ENCODE assay signal across 14 cellular contexts in the genomic region with DNA sequence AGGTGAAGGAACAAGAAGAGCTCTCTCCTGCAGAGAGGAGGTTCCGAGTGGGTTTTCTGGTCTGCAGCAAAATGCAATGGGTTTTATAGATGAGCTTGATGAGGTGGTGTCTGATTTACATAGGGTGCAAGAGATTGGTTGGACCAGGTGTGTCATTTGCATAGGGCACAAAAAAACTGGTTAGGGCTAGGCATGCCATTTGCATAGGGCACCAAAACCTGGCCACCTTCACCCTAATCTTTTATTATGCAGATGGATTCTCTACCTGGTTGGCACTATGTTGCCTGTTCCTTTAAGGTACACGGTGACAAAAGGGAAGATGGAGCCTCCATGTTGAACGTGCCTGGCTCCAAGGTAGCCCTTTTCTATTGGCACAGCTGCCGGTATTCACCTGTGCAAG.
DNase-seq lines count a peak whose midpoint lies in the region; ATAC-seq and TF ChIP-seq lines count a peak whose summit lies in the region.
"Had no signal": no experiment of that assay in that cellular context is flagged by ENCODE, and none has a peak within 500 bp of the region (broad histone marks: within the 10 kb centered on the region; RNA-seq: fewer than 3 reads in every experiment).

No MANE protein-coding gene starts in this region.

- no peak for TF ChIP-seq CTCF in H9 (conservative IDR thresholded peaks at IDR 0.05)
- TF ChIP-seq CTCF in WTC11 (IDR thresholded peaks at IDR 0.05): no peak

- H3K27me3 ChIP-seq in H9 (ENCODE audit: insufficient read depth, low read length): no peaks in the 10 kb centered on the region

- H2BK15ac ChIP-seq in H9 (ENCODE audit: low read depth, low read length): no peak overlapping the region

- no peak overlapping the region for H3K18ac ChIP-seq in H9 (ENCODE audit: insufficient read length, low read depth, low read length)

- no CpG with 5 or more reads among the region's 4 CpGs for WGBS in H9 (ENCODE audit: extremely low coverage, insufficient read length, low lambda C conversion rate)

- H4K91ac ChIP-seq in H9 (ENCODE audit: insufficient read length, low read depth, low read length): no peak overlapping the region

- H3K27me3 Mint-ChIP-seq in H9 (ENCODE audit: low read depth) (no peaks in the 10 kb centered on the region; the same call in none of the 2 replicates), WTC11 (ENCODE audit: low read depth) (no peaks in the 10 kb centered on the region)

- H3K36me3 Mint-ChIP-seq in H9 (ENCODE audit: insufficient read depth in 1 of 3, low read depth in 3 of 3) (no peaks in the 10 kb centered on the region; a peak in 1 of 7 replicates), WTC11 (no peaks in the 10 kb centered on the region)
- H3K36me3 Mint-ChIP-seq: CD14-positive monocyte; CD8-positive, alpha-beta memory T cell had no signal

- H2BK5ac ChIP-seq in H9 (ENCODE audit: insufficient read length, low read length): no peak overlapping the region

- ATAC-seq in WTC11: peak; percentile 30; the same call in 1 of the 2 replicates
- ATAC-seq: A549 had no signal

- POLR2A ChIA-PET in WTC11 (lab: Charles Lee): no interaction called here

- DNase-seq in H9 (no peak), NCI-H146 (lab: John Stamatoyannopoulos, UW) (peak; percentile 74), WTC11 (ENCODE audit: low spot score) (no peak), NCI-H2227 (lab: John Stamatoyannopoulos, UW; ENCODE audit: unreplicated experiment) (no peak), nucleus accumbens (lab: John Stamatoyannopoulos, UW) (no peak), GM19238 (ENCODE audit: insufficient read length, low spot score) (no peak)
- DNase-seq: BE2C; Caco-2; CD8-positive, alpha-beta memory T cell; DND-41; GDM1; IMR-90 had no signal

- no peaks in the 10 kb centered on the region for H4K20me1 ChIP-seq in H9 (ENCODE audit: control insufficient read depth, insufficient read depth, insufficient read length)

- no peak overlapping the region for H3T11ph ChIP-seq in H9 (ENCODE audit: low read length)

- no peak overlapping the region for H2BK20ac ChIP-seq in H9 (ENCODE audit: low read depth, low read length, poor library complexity, severe bottlenecking)

- H3K27ac ChIP-seq in H9 (ENCODE audit: insufficient read length, low read depth, low read length): no peak overlapping the region
- H3K27ac ChIP-seq: A549 had no signal

- CTCF ChIA-PET in WTC11 (lab: Charles Lee): interaction anchor here (0.6 kb wide), 1 partner anchor 190 kb away, joined by 3 read pairs; no protein-coding TSS in a partner anchor

- H3K9ac ChIP-seq in H9 (ENCODE audit: extremely low read depth, insufficient read length, low read length): no peak overlapping the region

- H3K9me3 Mint-ChIP-seq in H9 (no peaks in the 10 kb centered on the region), WTC11 (no peaks in the 10 kb centered on the region)
- H3K9me3 Mint-ChIP-seq: CD8-positive, alpha-beta memory T cell had no signal

- no peak overlapping the region for H2AFZ ChIP-seq in H9 (ENCODE audit: low read length)

- H3K9me3 ChIP-seq in H9 (ENCODE audit: control insufficient read depth, low read depth, low read length): no peaks in the 10 kb centered on the region
- H3K9me3 ChIP-seq: A549, BE2C, Caco-2 had no signal

- H3K4me1 Mint-ChIP-seq in H9 (peaks cover 39 to 55% of the 10 kb centered on the region in 2 experiments), WTC11 (peaks cover 32% of the 10 kb centered on the region)

- H3K4me2 ChIP-seq in H9 (ENCODE audit: insufficient read depth, insufficient read length, low read length): peak overlapping the region; percentile 16
- H3K4me2 ChIP-seq: A549 had no signal

- H3K14ac ChIP-seq in H9 (ENCODE audit: insufficient read depth, low read length): no peak overlapping the region

- H3K27ac Mint-ChIP-seq in H9: no peak overlapping the region; a peak in 2 of 7 replicates
- no peak overlapping the region for H3K27ac Mint-ChIP-seq in WTC11
- H3K27ac Mint-ChIP-seq: CD14-positive monocyte had no signal

- H3K79me2 ChIP-seq in H9 (ENCODE audit: insufficient read depth, low read length): no peaks in the 10 kb centered on the region

- H3K4ac ChIP-seq in H9 (ENCODE audit: low read depth, low read length): no peak overlapping the region

- no peaks in the 10 kb centered on the region for H3K79me1 ChIP-seq in H9 (ENCODE audit: insufficient read depth, low read depth, low read length, poor library complexity, severe bottlenecking)

- no peak overlapping the region for H3K56ac ChIP-seq in H9 (ENCODE audit: insufficient read length, low read depth, low read length)

- no peaks in the 10 kb centered on the region for H3K23me2 ChIP-seq in H9 (ENCODE audit: insufficient read length, low read depth, low read length, poor library complexity, severe bottlenecking)

- H2BK120ac ChIP-seq in H9 (ENCODE audit: low read depth, low read length, poor library complexity, severe bottlenecking): no peak overlapping the region

- H3K4me3 Mint-ChIP-seq in H9: no peak overlapping the region
- H3K4me3 Mint-ChIP-seq in WTC11: no peak overlapping the region

- no peak overlapping the region for H2BK12ac ChIP-seq in H9 (ENCODE audit: insufficient read length, low read depth, low read length)

- no peak overlapping the region for H3K23ac ChIP-seq in H9 (ENCODE audit: insufficient read length, low read depth, low read length)

- no peak overlapping the region for H2AK5ac ChIP-seq in H9 (ENCODE audit: insufficient read length, low read length)

- peaks cover 2% of the 10 kb centered on the region; the same call in 1 of the 2 replicates for H3K4me1 ChIP-seq in H9 (ENCODE audit: insufficient read depth, low read length)
- H3K4me1 ChIP-seq: A549, BE2C, Caco-2 had no signal

- no peak overlapping the region for H4K8ac ChIP-seq in H9 (replicated peaks; ENCODE audit: insufficient read length, low read depth, low read length)

- H4K5ac ChIP-seq in H9 (ENCODE audit: insufficient read length, low read depth, low read length): no peak overlapping the region

TF ChIP-seq in WTC11, 78 proteins besides CTCF, POLR2A, EP300 and RAD21:
- TF ChIP-seq SMAD4 (CRISPR knock-in tag; IDR thresholded peaks at IDR 0.05): no peak
- TF ChIP-seq IRF2 (CRISPR knock-in tag; IDR thresholded peaks at IDR 0.05; ENCODE audit: borderline replicate concordance, low read depth): no peak
- TF ChIP-seq GABPB1 (CRISPR knock-in tag; IDR thresholded peaks at IDR 0.05): no peak
- no peak for TF ChIP-seq NR1H2 (CRISPR knock-in tag; IDR thresholded peaks at IDR 0.05)
- TF ChIP-seq ZNF121 (CRISPR knock-in tag; IDR thresholded peaks at IDR 0.05): no peak
- no peak for TF ChIP-seq CREM (CRISPR knock-in tag; IDR thresholded peaks at IDR 0.05)
- TF ChIP-seq CBFB (CRISPR knock-in tag; IDR thresholded peaks at IDR 0.05; ENCODE audit: low read depth): no peak
- no peak for TF ChIP-seq ZNF263 (CRISPR knock-in tag; IDR thresholded peaks at IDR 0.05; ENCODE audit: low read depth)
